27 cellular contexts compared by ENCODE assay signal in the genomic region with DNA sequence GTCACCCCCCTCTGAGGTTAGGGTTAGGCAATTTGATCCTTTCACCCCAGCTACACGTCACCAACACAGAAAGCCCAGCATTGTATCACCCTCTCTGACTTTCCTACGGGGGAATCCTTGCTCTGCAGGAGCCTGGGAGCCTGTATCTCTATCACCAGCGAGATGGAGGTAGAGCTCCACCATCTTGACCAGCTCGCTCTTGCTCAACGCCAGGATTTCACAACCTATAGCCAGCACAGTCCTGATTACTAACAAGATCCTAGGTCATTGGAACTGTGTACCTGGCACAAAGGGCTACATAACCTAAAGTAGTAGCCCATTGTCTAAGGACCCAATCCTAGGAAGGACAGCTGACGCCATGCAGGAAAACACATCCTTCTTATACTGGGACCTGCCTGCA.
"Had no signal": no experiment of that assay in that cellular context is flagged by ENCODE, and none has a peak within 500 bp of the region (broad histone marks: within the 10 kb centered on the region; RNA-seq: fewer than 3 reads in every experiment).

No MANE protein-coding gene starts in this region.

- H3K27ac ChIP-seq: PC-9, RWPE1, SJCRH30, SK-N-MC had no signal

- ATAC-seq: Panc1, Right ventricle myocardium inferior, SK-N-SH treated with all-trans-retinoic acid at 6 μM for 48 hours, T-cell had no signal

- H3K27me3 ChIP-seq: SJCRH30 had no signal

- H3K4me1 ChIP-seq: SJCRH30 had no signal

- H3K4me3 ChIP-seq: PC-9, SJCRH30, SK-N-MC had no signal

- H2AFZ ChIP-seq: PC-9 had no signal

- FAIRE-seq: RCC 7860 had no signal

- DNase-seq: MM.1S, MV-4-11, NCI-H1092, NCI-H1105, NCI-H1417 treated with DMSO at 0.1 percent for 48 hours, NCI-H1436 treated with DMSO at 0.1 percent for 48 hours, NCI-H1694 treated with DMSO at 0.1 percent for 48 hours, NCI-H187 treated with DMSO at 0.1 percent for 48 hours, NCI-H2029, NCI-H2227 treated with DMSO at 0.1 percent for 48 hours, NCI-H345, NCI-H446, NCI-H510A treated with DMSO at 0.1 percent for 48 hours, NCI-H524 treated with DMSO at 0.1 percent for 48 hours, NCI-H526 treated with DMSO at 0.1 percent for 48 hours, NCI-H774, PC-9, SHP77, SIG-M5, SJCRH30, T-cell had no signal

- H3K4me1 Mint-ChIP-seq: T-cell had no signal

- H3K4me3 Mint-ChIP-seq: T-cell had no signal

- H3K36me3 ChIP-seq: SJCRH30 had no signal

- H3K27ac Mint-ChIP-seq: T-cell had no signal

- H3K36me3 Mint-ChIP-seq: T-cell had no signal

- H3K4me2 ChIP-seq: PC-9 had no signal
